Comparison of ENCODE assay signal across 8 cellular contexts in genomic region chr2:199460101-199460671, GRCh38. TPM values are rescaled to one million over a fixed set of nuclear protein-coding genes. Genes with fewer than 3 reads are reported as not detected.
DNase-seq lines count a peak whose midpoint lies in the region; TF ChIP-seq lines count a peak whose summit lies in the region.

No MANE protein-coding gene starts in this region.

- H3K9me3 Mint-ChIP-seq in activated CD4-positive, alpha-beta memory T cell treated with anti-CD3 and anti-CD28 coated beads, Interleukin-2, amount 10 ng/mL, durations not matched to agents 7 days and 5 days, result no peaks in the 10 kb centered on the region

- H3K27me3 ChIP-seq in iPS-18a (ENCODE audit: control insufficient read depth, insufficient read depth, low read length), result peaks cover 76% of the 10 kb centered on the region
- peaks cover 26 to 51% (median 45%) of the 10 kb centered on the region in 5 donors for H3K27me3 ChIP-seq in subcutaneous abdominal adipose tissue (ENCODE audit: control insufficient read depth in 5 of 5, insufficient read depth in 4 of 5, low read length in 5 of 5)

- no peak for TF ChIP-seq CTCF in HEK293 (tag by site-specific recombination; IDR thresholded peaks at IDR 0.05)
- no peak for TF ChIP-seq CTCF in GM10266 (IDR thresholded peaks at IDR 0.05; ENCODE audit: control insufficient read depth, insufficient read depth, low read depth, missing control alignments)

- H3K36me3 ChIP-seq in HEK293 (ENCODE audit: control insufficient read depth in 2 of 2, insufficient read depth in 1 of 2, low read length in 2 of 2) (no peaks in the 10 kb centered on the region), iPS-18a (ENCODE audit: control insufficient read depth, low read depth, low read length) (no peaks in the 10 kb centered on the region), subcutaneous abdominal adipose tissue (ENCODE audit: control insufficient read depth in 5 of 5, insufficient read depth in 5 of 5, low read length in 5 of 5) (no peaks in the 10 kb centered on the region)

- DNase-seq in AML-193 (lab: John Stamatoyannopoulos, UW), result peak; percentile 16 to 47
- no peak for DNase-seq in activated CD4-positive, alpha-beta memory T cell treated with anti-CD3 and anti-CD28 coated beads, Interleukin-2, amount 10 ng/mL, durations not matched to agents 7 days and 5 days
- DNase-seq in HK-2 (ENCODE audit: unreplicated experiment), result no peak
- DNase-seq in midbrain (lab: John Stamatoyannopoulos, UW), result no peak
- no peak for DNase-seq in GM10266 (ENCODE audit: extremely low spot score)

- H3K27ac ChIP-seq in HEK293 (ENCODE audit: extremely low read depth, low read depth, low read length) (peak overlapping the region; percentile 100), iPS-18a (ENCODE audit: low read length) (no peak overlapping the region), subcutaneous abdominal adipose tissue (ENCODE audit: low read depth, low read length) (peak overlapping the region; percentile 72)

- H3K36me3 Mint-ChIP-seq in activated CD4-positive, alpha-beta memory T cell treated with anti-CD3 and anti-CD28 coated beads, Interleukin-2, amount 10 ng/mL, durations not matched to agents 7 days and 5 days (ENCODE audit: low read depth), result peaks cover 19% of the 10 kb centered on the region

- H3K9ac ChIP-seq in iPS-18a (ENCODE audit: low read length) (peak overlapping the region; percentile 66), subcutaneous abdominal adipose tissue (ENCODE audit: low read length in 5 of 5) (peak overlapping the region; percentile 7 to 87 (median 73))

- H3K27ac Mint-ChIP-seq in activated CD4-positive, alpha-beta memory T cell treated with anti-CD3 and anti-CD28 coated beads, Interleukin-2, amount 10 ng/mL, durations not matched to agents 7 days and 5 days, result peak overlapping the region; percentile 56

- peaks cover 66% of the 10 kb centered on the region for H3K27me3 Mint-ChIP-seq in activated CD4-positive, alpha-beta memory T cell treated with anti-CD3 and anti-CD28 coated beads, Interleukin-2, amount 10 ng/mL, durations not matched to agents 7 days and 5 days

- peak overlapping the region; percentile 63 for H3K4me3 ChIP-seq in HEK293 (ENCODE audit: low read depth, low read length)
- H3K4me3 ChIP-seq in iPS-18a (ENCODE audit: low read length), result peak overlapping the region; percentile 91
- H3K4me3 ChIP-seq in subcutaneous abdominal adipose tissue (ENCODE audit: low read depth in 1 of 5, low read length in 5 of 5), result peak overlapping the region; percentile 64 to 96 (median 94)

- POLR2A ChIA-PET in HEK293 (lab: Yijun Ruan, JAX), result interaction anchor here (0.7 to 2.8 kb wide), 2 partner anchors 11 to 671 kb away, joined by 3 to 13 read pairs; no protein-coding TSS in a partner anchor
- POLR2A ChIA-PET in activated CD4-positive, alpha-beta memory T cell treated with anti-CD3 and anti-CD28 coated beads, Interleukin-2, amount 10 ng/mL, durations not matched to agents 7 days and 5 days (lab: Charles Lee), result no interaction called here

- H3K4me1 Mint-ChIP-seq in activated CD4-positive, alpha-beta memory T cell treated with anti-CD3 and anti-CD28 coated beads, Interleukin-2, amount 10 ng/mL, durations not matched to agents 7 days and 5 days, result peaks cover 34% of the 10 kb centered on the region

- H3K9me3 ChIP-seq in HEK293 (ENCODE audit: control insufficient read depth, insufficient read depth, low read depth, low read length), result no peaks in the 10 kb centered on the region
- H3K9me3 ChIP-seq in iPS-18a (ENCODE audit: control insufficient read depth, low read depth, low read length), result no peaks in the 10 kb centered on the region
- no peaks in the 10 kb centered on the region for H3K9me3 ChIP-seq in subcutaneous abdominal adipose tissue (ENCODE audit: control insufficient read depth in 5 of 5, low read length in 5 of 5)

- peak overlapping the region; percentile 82 for H3K4me3 Mint-ChIP-seq in activated CD4-positive, alpha-beta memory T cell treated with anti-CD3 and anti-CD28 coated beads, Interleukin-2, amount 10 ng/mL, durations not matched to agents 7 days and 5 days

- CTCF ChIA-PET in HEK293 (lab: Yijun Ruan, JAX), result interaction anchor here (0.7 to 0.8 kb wide), 3 partner anchors 10 to 1151 kb away, joined by 3 read pairs; no protein-coding TSS in a partner anchor
- CTCF ChIA-PET in activated CD4-positive, alpha-beta memory T cell treated with anti-CD3 and anti-CD28 coated beads, Interleukin-2, amount 10 ng/mL, durations not matched to agents 7 days and 5 days (lab: Charles Lee), result interaction anchor here (1.3 to 1.5 kb wide), 2 partner anchors 10 to 1146 kb away, joined by 3 to 4 read pairs; no protein-coding TSS in a partner anchor

- peaks cover 4% of the 10 kb centered on the region; the same call in 1 of the 2 replicates for H3K4me1 ChIP-seq in HEK293 (ENCODE audit: control insufficient read depth, insufficient read depth, low read length)
- H3K4me1 ChIP-seq in iPS-18a (ENCODE audit: control insufficient read depth, low read depth, low read length), result peaks cover 28% of the 10 kb centered on the region
- H3K4me1 ChIP-seq in subcutaneous abdominal adipose tissue (ENCODE audit: control insufficient read depth in 5 of 5, insufficient read depth in 5 of 5, low read length in 5 of 5), result peaks cover 0 to 76% (median 66%) of the 10 kb centered on the region in 5 donors

TF ChIP-seq in HEK293, 187 proteins besides CTCF, POLR2A, EP300 and RAD21 (continues in another document):
- TF ChIP-seq ZNF776 (tag by site-specific recombination; IDR thresholded peaks at IDR 0.05; ENCODE audit: borderline replicate concordance), result no peak
- no peak for TF ChIP-seq GLIS2 (tag by site-specific recombination; IDR thresholded peaks at IDR 0.05)
- no peak for TF ChIP-seq ZNF280C (tag by site-specific recombination; IDR thresholded peaks at IDR 0.05)
- TF ChIP-seq SALL2 (tag by site-specific recombination; IDR thresholded peaks at IDR 0.05; ENCODE audit: borderline replicate concordance), result no peak
- TF ChIP-seq ZFP37 (tag by site-specific recombination; IDR thresholded peaks at IDR 0.05), result no peak
- TF ChIP-seq ZNF148 (tag by site-specific recombination; IDR thresholded peaks at IDR 0.05; ENCODE audit: borderline replicate concordance), result no peak
- no peak for TF ChIP-seq ZNF335 (tag by site-specific recombination; conservative IDR thresholded peaks at IDR 0.05)
- no peak for TF ChIP-seq PRDM4 (tag by site-specific recombination; IDR thresholded peaks at IDR 0.05)
- TF ChIP-seq HOXC10 (CRISPR knock-in tag; IDR thresholded peaks at IDR 0.05), result no peak
- TF ChIP-seq ZNF292 (tag by site-specific recombination; IDR thresholded peaks at IDR 0.05; ENCODE audit: borderline replicate concordance, low read depth), result no peak

RNA-seq across cellular contexts. Expression of gene SATB2, which starts 2.4 kb away (rescaled TPM):
- total RNA-seq in activated CD4-positive, alpha-beta memory T cell treated with anti-CD3 and anti-CD28 coated beads, Interleukin-2, amount 10 ng/mL, durations not matched to agents 7 days and 5 days, result under 1 TPM; 0.13 to 0.18 TPM

Comparison
In these comparisons a context has a peak if more than half of its experiments do, and no peak if none do; other contexts are left out.
1. DNase-seq: peak in AML-193 (2 of 2); none in activated CD4-positive, alpha-beta memory T cell treated with anti-CD3 and anti-CD28 coated beads, Interleukin-2, amount 10 ng/mL, durations not matched to agents 7 days and 5 days (single experiment), HK-2 (single experiment), midbrain (single experiment) and GM10266 (single experiment).
2. Peak in every context shown above with its lines, with median percentiles within 50 percentile points of each other: H3K4me3 ChIP-seq.